In the genomic region with DNA sequence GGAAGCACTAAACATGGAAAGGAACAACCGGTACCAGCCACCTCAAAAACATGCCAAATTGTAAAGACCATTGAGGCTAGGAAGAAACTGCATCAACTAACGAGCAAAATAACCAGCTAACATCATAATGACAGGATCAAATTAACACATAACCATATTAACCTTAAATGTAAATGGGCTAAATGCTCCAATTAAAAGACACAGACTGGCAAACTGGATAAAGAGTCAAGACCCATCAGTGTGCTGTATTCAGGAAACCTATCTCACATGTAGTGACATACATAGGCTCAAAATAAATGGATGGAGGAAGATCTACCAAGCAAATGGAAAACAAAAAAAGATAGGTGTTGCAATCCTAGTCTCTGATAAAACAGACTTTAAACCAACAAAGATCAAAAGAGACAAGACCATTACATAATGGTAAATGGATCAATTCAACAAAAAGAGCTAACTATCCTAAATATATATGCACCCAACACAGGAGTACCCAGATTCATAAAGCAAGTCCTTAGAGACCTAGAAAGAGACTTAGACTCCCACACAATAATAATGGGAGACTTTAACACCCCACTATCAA, we compare ENCODE assay signal across 14 cellular contexts. TPM values are rescaled to one million over a fixed set of nuclear protein-coding genes. Genes with fewer than 3 reads are reported as not detected.
"Had no signal": no experiment of that assay in that cellular context is flagged by ENCODE, and none has a peak within 500 bp of the region (broad histone marks: within the 10 kb centered on the region; RNA-seq: fewer than 3 reads in every experiment).

No MANE protein-coding gene starts in this region.

RNA-seq across cellular contexts. Expression of gene TMC2, which starts 33.5 kb away (rescaled TPM):
- total RNA-seq: activated B cell treated with CpG ODN at 0.5 μM for 24 hours; activated CD4-positive, alpha-beta memory T cell treated with anti-CD3 and anti-CD28 coated beads for 36 hours; activated CD4-positive, alpha-beta memory T cell treated with anti-CD3 and anti-CD28 coated beads, Interleukin-2, amount 10 ng/mL, durations not matched to agents 7 days and 5 days; activated CD4-positive, alpha-beta T cell treated with anti-CD3 and anti-CD28 coated beads for 36 hours; activated CD4-positive, alpha-beta T cell treated with anti-CD3 and anti-CD28 coated beads, Interleukin-2, amount 10 ng/mL, durations not matched to agents 24 days and 14 days; activated CD4-positive, alpha-beta T cell treated with anti-CD3 and anti-CD28 coated beads, Interleukin-2, amount 10 ng/mL, durations not matched to agents 7 days and 5 days; activated CD8-positive, alpha-beta memory T cell treated with anti-CD3 and anti-CD28 coated beads for 36 hours; activated CD8-positive, alpha-beta memory T cell treated with anti-CD3 and anti-CD28 coated beads, Interleukin-2, amount 10 ng/mL, durations not matched to agents 7 days and 5 days; activated CD8-positive, alpha-beta T cell treated with anti-CD3 and anti-CD28 coated beads for 36 hours; activated CD8-positive, alpha-beta T cell treated with anti-CD3 and anti-CD28 coated beads, Interleukin-2, amount 10 ng/mL, durations not matched to agents 7 days and 5 days; T-helper 1 cell treated with Interleukin-12 subunit alpha and Interleukin-12 subunit beta and Interleukin-4 antibody, amounts not matched to agents 30 ng/mL and 1 ng/mL, for 36 hours; T-helper 17 cell; T-helper 2 cell treated with Interferon-gamma antibody and Interleukin-4, amounts not matched to agents 100 ng/mL and 5 ng/mL, for 36 hours; WTC11 had no signal
